24 cellular contexts compared by ENCODE assay signal in the genomic region with DNA sequence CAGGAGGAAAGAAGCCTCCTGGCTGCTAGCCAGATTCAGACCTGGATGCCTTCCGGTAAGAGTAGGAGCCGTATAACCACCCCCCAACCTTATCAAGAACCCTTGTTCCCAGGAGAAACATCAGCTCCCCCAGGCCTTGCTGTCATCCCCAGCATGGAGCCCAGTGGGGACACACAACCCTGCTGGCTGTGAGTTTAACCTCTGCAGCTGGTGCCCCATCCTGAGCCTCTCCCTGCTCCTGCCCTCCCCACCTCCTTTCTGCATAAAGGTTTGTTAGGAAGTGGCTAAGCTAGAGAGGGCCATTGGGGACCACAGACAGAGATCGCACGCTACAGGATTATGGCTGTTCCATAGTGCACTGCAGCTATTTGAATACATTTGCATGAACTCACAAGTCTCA. TPM values are rescaled to one million over a fixed set of nuclear protein-coding genes. Genes with fewer than 3 reads are reported as not detected.
A peak's percentile ranks its signal among the peaks of the same experiment; 100 is the strongest.
DNase-seq lines count a peak whose midpoint lies in the region; ATAC-seq and TF ChIP-seq lines count a peak whose summit lies in the region.
"Had no signal": no experiment of that assay in that cellular context is flagged by ENCODE, and none has a peak within 500 bp of the region (broad histone marks: within the 10 kb centered on the region; RNA-seq: fewer than 3 reads in every experiment).

No MANE protein-coding gene starts in this region.

- H3K4me3 ChIP-seq in BLaER1, result no peak overlapping the region
- no peak overlapping the region for H3K4me3 ChIP-seq in endodermal cell (ENCODE audit: low read length)
- H3K4me3 ChIP-seq in suprapubic skin, result no peak overlapping the region
- no peak overlapping the region for H3K4me3 ChIP-seq in MG63
- H3K4me3 ChIP-seq: PC-9 had no signal

- H3K27me3 Mint-ChIP-seq in endodermal cell (ENCODE audit: insufficient read depth) (peaks cover 2% of the 10 kb centered on the region), T-helper 17 cell (peaks cover 57% of the 10 kb centered on the region)

- H3K27ac Mint-ChIP-seq in endodermal cell (no peak overlapping the region), T-helper 17 cell (no peak overlapping the region)
- H3K27ac Mint-ChIP-seq: CD14-positive monocyte had no signal

- no peak for TF ChIP-seq EP300 in suprapubic skin (IDR thresholded peaks at IDR 0.05)

- peak overlapping the region; percentile 48 for H3K4me2 ChIP-seq in BLaER1
- H3K4me2 ChIP-seq: KMS-11, PC-9, SK-N-SH had no signal

- no peak overlapping the region for H3K9ac ChIP-seq in BLaER1
- no peak overlapping the region for H3K9ac ChIP-seq in endodermal cell (ENCODE audit: extremely low read depth, low read length, poor library complexity, severe bottlenecking)
- H3K9ac ChIP-seq: KMS-11, SK-N-SH had no signal

- DNase-seq in NCI-H1048 (lab: John Stamatoyannopoulos, UW) (peak; percentile 74), endodermal cell (peak; percentile 38), suprapubic skin (ENCODE audit: low spot score in 2 of 2) (peak; percentile 30 to 41), T-helper 17 cell (no peak), MG63 (no peak)
- DNase-seq: AML-193, DMS53, GDM1, GOT3, IMR-90, NCI-H1105 treated with DMSO at 0.1 percent for 48 hours, NCI-H187 treated with DMSO at 0.1 percent for 48 hours, NCI-H2107, NCI-H446 treated with DMSO at 0.1 percent for 48 hours, NCI-H748 treated with DMSO at 0.1 percent for 48 hours, PC-9, SIG-M5 had no signal

- no peaks in the 10 kb centered on the region for H3K36me3 Mint-ChIP-seq in endodermal cell (ENCODE audit: low read depth)
- H3K36me3 Mint-ChIP-seq in T-helper 17 cell (ENCODE audit: low read depth), result peaks cover 6% of the 10 kb centered on the region
- H3K36me3 Mint-ChIP-seq: CD14-positive monocyte had no signal

- H3K4me1 ChIP-seq in BLaER1, result peaks cover 16% of the 10 kb centered on the region
- peaks cover 6% of the 10 kb centered on the region for H3K4me1 ChIP-seq in endodermal cell (ENCODE audit: control insufficient read depth, insufficient read depth, low read length)
- H3K4me1 ChIP-seq in suprapubic skin, result peaks cover 5% of the 10 kb centered on the region

- H3K4me3 Mint-ChIP-seq in endodermal cell (no peak overlapping the region), T-helper 17 cell (no peak overlapping the region)
- H3K4me3 Mint-ChIP-seq: CD14-positive monocyte had no signal

- no peak for TF ChIP-seq POLR2A in suprapubic skin (IDR thresholded peaks at IDR 0.05)

- H4K20me1 ChIP-seq in BLaER1, result no peaks in the 10 kb centered on the region

- H3K27ac ChIP-seq in BLaER1 (no peak overlapping the region), endodermal cell (ENCODE audit: low read depth, low read length) (no peak overlapping the region), suprapubic skin (no peak overlapping the region)
- H3K27ac ChIP-seq: KMS-11, PC-9, RWPE1 had no signal

- H3K36me3 ChIP-seq in BLaER1 (no peaks in the 10 kb centered on the region), endodermal cell (ENCODE audit: control insufficient read depth, insufficient read depth, low read length) (no peaks in the 10 kb centered on the region), suprapubic skin (no peaks in the 10 kb centered on the region), MG63 (no peaks in the 10 kb centered on the region)

- WGBS in endodermal cell (ENCODE audit: insufficient coverage in 1 of 2, insufficient read length in 1 of 2), 2 experiments, result 89 to 90% methylated on average over 2 to 4 of the region's 4 CpGs
- 83% methylated on average over 2 of the region's 4 CpGs for WGBS in suprapubic skin

- peaks cover 12% of the 10 kb centered on the region for H3K9me3 Mint-ChIP-seq in endodermal cell

- H3K4me1 Mint-ChIP-seq in endodermal cell (peaks cover 17% of the 10 kb centered on the region), T-helper 17 cell (no peaks in the 10 kb centered on the region)
- H3K4me1 Mint-ChIP-seq: CD14-positive monocyte had no signal

- no peaks in the 10 kb centered on the region for H3K27me3 ChIP-seq in BLaER1
- no peaks in the 10 kb centered on the region for H3K27me3 ChIP-seq in endodermal cell (ENCODE audit: control insufficient read depth, insufficient read depth, low read length, poor library complexity, severe bottlenecking)
- H3K27me3 ChIP-seq in suprapubic skin, result peaks cover 27% of the 10 kb centered on the region
- 0 out of 2 replicates have a peak, but pooled peaks cover 2% of the 10 kb centered on the region for H3K27me3 ChIP-seq in MG63

- TF ChIP-seq CTCF in endodermal cell (conservative IDR thresholded peaks at IDR 0.05) (no peak), suprapubic skin (IDR thresholded peaks at IDR 0.05) (no peak)

- peaks cover 13% of the 10 kb centered on the region for H3K9me3 ChIP-seq in BLaER1
- H3K9me3 ChIP-seq in endodermal cell (ENCODE audit: control insufficient read depth, low read length), result peaks cover 11% of the 10 kb centered on the region
- peaks cover 7% of the 10 kb centered on the region for H3K9me3 ChIP-seq in suprapubic skin
- no peaks in the 10 kb centered on the region for H3K9me3 ChIP-seq in T-helper 17 cell (ENCODE audit: control insufficient read depth, low read length, poor library complexity, severe bottlenecking)
- peaks cover 3% of the 10 kb centered on the region for H3K9me3 ChIP-seq in MG63
- H3K9me3 ChIP-seq: SK-N-SH had no signal

- ATAC-seq in T-helper 17 cell (no peak), HG03457 (IDR thresholded peaks at IDR 0.05; ENCODE audit: unreplicated experiment) (no peak)
- ATAC-seq: HCT116 had no signal

RNA-seq across cellular contexts. Expression of gene RPL38, which starts 55.5 kb away (rescaled TPM):
- total RNA-seq in endodermal cell (1,000 to 10,000 TPM; 1,155 to 1,199 TPM), suprapubic skin (1,000 to 10,000 TPM in 1 of 4 donors, 100 to 1,000 TPM in 3; 565 to 1,273 (median 679) TPM), T-helper 17 cell (1,000 to 10,000 TPM; 1,542 to 1,684 TPM)
- 1,898 TPM for polyA plus RNA-seq in endodermal cell (2013, experiment 1 of 2)
- 1,809 TPM for polyA plus RNA-seq in endodermal cell (2013, experiment 2 of 2)
- total RNA-seq in MG63 (2014; rRNA removed; shearing (Covaris generic); ENCODE audit: low replicate concordance), result 1,119 and 3,764 TPM in 2 replicates

Comparison
In these comparisons a context has a peak if more than half of its experiments do, and no peak if none do; other contexts are left out.
1. DNase-seq: peak in NCI-H1048 (single experiment), endodermal cell (single experiment) and suprapubic skin (2 of 2); none in T-helper 17 cell (0 of 3) and MG63 (single experiment).